Comparison of ENCODE assay signal across 26 cellular contexts in the genomic region with DNA sequence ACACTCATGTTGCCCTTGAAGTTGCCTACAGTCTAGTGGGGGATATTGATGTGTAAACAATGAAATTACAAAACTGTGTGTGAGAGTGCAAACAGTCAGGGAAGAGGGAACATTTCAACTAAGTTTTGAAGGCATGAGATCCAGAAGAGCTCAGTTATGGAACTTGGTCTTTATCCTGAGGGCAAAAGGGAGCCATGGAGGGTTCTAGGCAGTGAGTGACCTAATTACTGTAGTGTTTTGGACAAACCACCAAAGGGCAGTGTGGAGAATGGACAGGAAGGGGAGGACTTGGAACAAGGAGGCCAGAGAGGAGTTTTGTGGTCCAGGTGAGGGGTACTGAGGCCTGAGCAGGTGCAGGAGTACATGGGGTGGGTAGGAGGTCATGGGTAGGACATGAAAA.
"Had no signal": no experiment of that assay in that cellular context is flagged by ENCODE, and none has a peak within 500 bp of the region (broad histone marks: within the 10 kb centered on the region; RNA-seq: fewer than 3 reads in every experiment).

No MANE protein-coding gene starts in this region.

- H2AFZ ChIP-seq: parathyroid adenoma had no signal

- H3K27ac ChIP-seq: ovary, parathyroid adenoma, psoas muscle, right lobe of liver, sigmoid colon, stomach, thoracic aorta, thyroid gland, tibial nerve, upper lobe of left lung, vagina had no signal

- H3K9ac ChIP-seq: parathyroid adenoma had no signal

- H3K27me3 ChIP-seq: ovary, right lobe of liver, sigmoid colon, thyroid gland, tibial nerve, upper lobe of left lung, vagina had no signal

- ATAC-seq: natural killer cell treated with Interleukin-12 subunit alpha and Interleukin-12 subunit beta and Interleukin-15 and Interleukin-18, amount 100 ng/mL, for 72 hours; psoas muscle; right cardiac atrium; stimulated activated effector memory CD8-positive, alpha-beta T cell treated with anti-CD3 and anti-CD28 coated beads, Interleukin-12 subunit alpha, Interleukin-12 subunit beta, amount 100 ng/mL, for 72 hours; stimulated activated naive B cell treated with anti-CD40 and anti-IgM and Interleukin-4, amounts not matched to agents 10 μg/mL and 1 μg/mL and 100 μg/mL, for 72 hours had no signal

- H3K36me3 ChIP-seq: ovary, right lobe of liver, sigmoid colon, stomach, thoracic aorta, thyroid gland, tibial nerve, upper lobe of left lung, vagina had no signal

- H3K79me2 ChIP-seq: parathyroid adenoma had no signal

- H3K9me3 ChIP-seq: ovary, psoas muscle, right lobe of liver, sigmoid colon, stomach, thoracic aorta, thyroid gland, tibial nerve, upper lobe of left lung, vagina had no signal

- H3K4me1 ChIP-seq: parathyroid adenoma, psoas muscle, right lobe of liver, thyroid gland, tibial nerve, vagina had no signal

- H3K4me3 ChIP-seq: ovary, psoas muscle, right lobe of liver, sigmoid colon, stomach, thoracic aorta, thyroid gland, tibial nerve, upper lobe of left lung, vagina had no signal

- DNase-seq: nephron progenitor cell; occipital lobe; ovary; posterior cingulate gyrus; psoas muscle; right cardiac atrium; right lobe of liver; sigmoid colon; small intestine; stimulated activated CD4-positive, alpha-beta T cell treated with anti-CD3 and anti-CD28 coated beads, Interleukin-15, amount 100 ng/mL, for 24 hours; stimulated activated CD4-positive, alpha-beta T cell treated with anti-CD3 and anti-CD28 coated beads, Interleukin-2, amount 100 ng/mL, for 24 hours; stimulated activated CD4-positive, alpha-beta T cell treated with anti-CD3 and anti-CD28 coated beads, Interleukin-2, amount 100 ng/mL, for 48 hours; stimulated activated CD4-positive, alpha-beta T cell treated with anti-CD3 and anti-CD28 coated beads, Interleukin-4, amount 100 ng/mL, for 24 hours; stimulated activated naive B cell treated with anti-CD40 and anti-IgM and Interleukin-4, amounts not matched to agents 10 μg/mL and 1 μg/mL and 100 μg/mL, for 72 hours; stimulated activated naive CD4-positive, alpha-beta T cell treated with Interleukin-2 at 50 U/mL for 16 hours; stomach; thyroid gland; trophoblast cell; upper lobe of left lung had no signal

- FAIRE-seq: small intestine, urothelium cell line had no signal
